In genomic region chr22:20552913-20553401, GRCh38 we compare ENCODE assay signal across 1 cellular context.
TF ChIP-seq lines count a peak whose summit lies in the region.

No MANE protein-coding gene starts in this region.

TF ChIP-seq in HepG2, 621 proteins besides CTCF, POLR2A, EP300 and RAD21 (continued from another document and continues in another):
- TF ChIP-seq ARID4A (CRISPR knock-in tag; IDR thresholded peaks at IDR 0.05; ENCODE audit: borderline replicate concordance) = peak; percentile 44; the same call in 1 of the 2 replicates
- TF ChIP-seq HDAC1 (CRISPR knock-in tag; IDR thresholded peaks at IDR 0.05) = peak; percentile 15; the same call in 1 of the 2 replicates
- peak; percentile 80; the same call in 1 of the 2 replicates for TF ChIP-seq IRF2 (CRISPR knock-in tag; IDR thresholded peaks at IDR 0.05)
- peak; percentile 26; the same call in 1 of the 2 replicates for TF ChIP-seq BCL6 (CRISPR knock-in tag; IDR thresholded peaks at IDR 0.05)
- TF ChIP-seq GMEB1 (CRISPR knock-in tag; IDR thresholded peaks at IDR 0.05; ENCODE audit: borderline replicate concordance) = 0 out of 2 replicates have a peak, but pooled peaks have one; percentile 25
- TF ChIP-seq ZNF839 (CRISPR knock-in tag; IDR thresholded peaks at IDR 0.05; ENCODE audit: borderline replicate concordance) = no peak
- 0 out of 2 replicates have a peak, but pooled peaks have one; percentile 12 for TF ChIP-seq ZMYM4 (CRISPR knock-in tag; IDR thresholded peaks at IDR 0.05)
- TF ChIP-seq MNT (IDR thresholded peaks at IDR 0.05) = peak; percentile 15; the same call in 1 of the 2 replicates
- no peak for TF ChIP-seq NAIF1 (CRISPR knock-in tag; IDR thresholded peaks at IDR 0.05; ENCODE audit: borderline replicate concordance)
- TF ChIP-seq CBX5 (CRISPR knock-in tag; IDR thresholded peaks at IDR 0.05; ENCODE audit: borderline replicate concordance) = no peak
- TF ChIP-seq HNF1A (IDR thresholded peaks at IDR 0.05; ENCODE audit: low read depth) = peak; percentile 57; the same call in 1 of the 2 replicates
- no peak for TF ChIP-seq HNF1A (CRISPR knock-in tag; IDR thresholded peaks at IDR 0.05; ENCODE audit: borderline replicate concordance)
- TF ChIP-seq RBM22 (optimal IDR thresholded peaks at IDR 0.05; ENCODE audit: low read length) = no peak
- peak; percentile 16; the same call in 1 of the 2 replicates for TF ChIP-seq ZNF788 (CRISPR knock-in tag; IDR thresholded peaks at IDR 0.05; ENCODE audit: borderline replicate concordance)
- 0 out of 2 replicates have a peak, but pooled peaks have one; percentile 36 for TF ChIP-seq TBX2 (CRISPR knock-in tag; IDR thresholded peaks at IDR 0.05; ENCODE audit: borderline replicate concordance)
- TF ChIP-seq MIXL1 (CRISPR knock-in tag; IDR thresholded peaks at IDR 0.05) = 0 out of 2 replicates have a peak, but pooled peaks have one; percentile 14
- peak; percentile 28 for TF ChIP-seq ZNF883 (CRISPR knock-in tag; IDR thresholded peaks at IDR 0.05; ENCODE audit: not compliant biosample characterization)
- TF ChIP-seq, protein P1, sequence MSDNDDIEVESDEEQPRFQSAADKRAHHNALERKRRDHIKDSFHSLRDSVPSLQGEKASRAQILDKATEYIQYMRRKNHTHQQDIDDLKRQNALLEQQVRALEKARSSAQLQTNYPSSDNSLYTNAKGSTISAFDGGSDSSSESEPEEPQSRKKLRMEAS (IDR thresholded peaks at IDR 0.05) = peak; percentile 23; the same call in 1 of the 2 replicates
- TF ChIP-seq ZNF30 (CRISPR knock-in tag; IDR thresholded peaks at IDR 0.05) = no peak
- TF ChIP-seq, protein P2, sequence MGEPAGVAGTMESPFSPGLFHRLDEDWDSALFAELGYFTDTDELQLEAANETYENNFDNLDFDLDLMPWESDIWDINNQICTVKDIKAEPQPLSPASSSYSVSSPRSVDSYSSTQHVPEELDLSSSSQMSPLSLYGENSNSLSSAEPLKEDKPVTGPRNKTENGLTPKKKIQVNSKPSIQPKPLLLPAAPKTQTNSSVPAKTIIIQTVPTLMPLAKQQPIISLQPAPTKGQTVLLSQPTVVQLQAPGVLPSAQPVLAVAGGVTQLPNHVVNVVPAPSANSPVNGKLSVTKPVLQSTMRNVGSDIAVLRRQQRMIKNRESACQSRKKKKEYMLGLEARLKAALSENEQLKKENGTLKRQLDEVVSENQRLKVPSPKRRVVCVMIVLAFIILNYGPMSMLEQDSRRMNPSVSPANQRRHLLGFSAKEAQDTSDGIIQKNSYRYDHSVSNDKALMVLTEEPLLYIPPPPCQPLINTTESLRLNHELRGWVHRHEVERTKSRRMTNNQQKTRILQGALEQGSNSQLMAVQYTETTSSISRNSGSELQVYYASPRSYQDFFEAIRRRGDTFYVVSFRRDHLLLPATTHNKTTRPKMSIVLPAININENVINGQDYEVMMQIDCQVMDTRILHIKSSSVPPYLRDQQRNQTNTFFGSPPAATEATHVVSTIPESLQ (CRISPR knock-in tag; conservative IDR thresholded peaks at IDR 0.05) = no peak
- TF ChIP-seq KDM5B (CRISPR knock-in tag; IDR thresholded peaks at IDR 0.05; ENCODE audit: borderline replicate concordance) = no peak
- TF ChIP-seq ZGPAT (CRISPR knock-in tag; IDR thresholded peaks at IDR 0.05) = no peak
- no peak; the same call in 1 of the 2 replicates for TF ChIP-seq HNF1B (CRISPR knock-in tag; IDR thresholded peaks at IDR 0.05)
- peak; percentile 41 for TF ChIP-seq IKZF4 (CRISPR knock-in tag; IDR thresholded peaks at IDR 0.05; ENCODE audit: borderline replicate concordance, low read depth, not compliant biosample characterization)
- no peak for TF ChIP-seq ZNF720 (CRISPR knock-in tag; IDR thresholded peaks at IDR 0.05)
- no peak for TF ChIP-seq ZNF143 (CRISPR knock-in tag; IDR thresholded peaks at IDR 0.05)
- no peak for TF ChIP-seq FLYWCH1 (CRISPR knock-in tag; IDR thresholded peaks at IDR 0.05)
- peak; percentile 56; the same call in 1 of the 2 replicates for TF ChIP-seq ZNF280D (CRISPR knock-in tag; IDR thresholded peaks at IDR 0.05)
- TF ChIP-seq ATF7 (IDR thresholded peaks at IDR 0.05) = 0 out of 2 replicates have a peak, but pooled peaks have one; percentile 9
- TF ChIP-seq ATF7 (CRISPR knock-in tag; IDR thresholded peaks at IDR 0.05) = no peak; the same call in 1 of the 2 replicates
- peak; percentile 66 for TF ChIP-seq PITX1 (CRISPR knock-in tag; IDR thresholded peaks at IDR 0.05)
- TF ChIP-seq HOXA3 (CRISPR knock-in tag; IDR thresholded peaks at IDR 0.05) = peak; percentile 52; the same call in 1 of the 2 replicates
- TF ChIP-seq ZNF343 (CRISPR knock-in tag; IDR thresholded peaks at IDR 0.05) = no peak
- TF ChIP-seq ZBTB3 (CRISPR knock-in tag; IDR thresholded peaks at IDR 0.05; ENCODE audit: borderline replicate concordance, low read depth) = no peak
- TF ChIP-seq ZFP90 (CRISPR knock-in tag; IDR thresholded peaks at IDR 0.05; ENCODE audit: borderline replicate concordance) = no peak
- TF ChIP-seq GABPA (IDR thresholded peaks at IDR 0.05; ENCODE audit: low read depth, low read length) = no peak
- no peak for TF ChIP-seq GABPA (CRISPR knock-in tag; IDR thresholded peaks at IDR 0.05; ENCODE audit: low read depth)
- no peak for TF ChIP-seq DRAP1 (CRISPR knock-in tag; IDR thresholded peaks at IDR 0.05)
